Comparison of ENCODE assay signal across 8 cellular contexts in the genomic region with DNA sequence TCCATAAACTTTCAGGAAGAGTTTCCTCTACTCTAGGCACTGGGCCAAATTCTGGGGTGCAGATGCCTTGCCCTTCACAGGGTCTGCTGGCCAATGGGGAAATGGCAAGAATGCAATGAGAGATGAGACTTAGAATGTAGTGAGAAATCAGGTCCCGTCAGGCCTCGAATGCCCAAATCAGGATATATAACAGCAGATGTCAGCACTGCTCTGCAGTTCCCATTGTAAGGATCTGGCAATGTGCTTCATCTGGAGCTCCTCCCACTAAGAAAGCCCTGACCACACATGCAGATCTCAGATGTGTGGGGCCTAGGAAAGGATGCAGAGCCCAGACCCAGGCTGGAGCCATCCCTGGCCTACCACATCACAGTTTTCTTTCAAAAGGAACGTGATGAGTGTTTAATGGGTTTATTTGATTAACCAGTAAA. TPM values are rescaled to one million over a fixed set of nuclear protein-coding genes. Genes with fewer than 3 reads are reported as not detected.
DNase-seq lines count a peak whose midpoint lies in the region; ATAC-seq and TF ChIP-seq lines count a peak whose summit lies in the region.

No MANE protein-coding gene starts in this region.

- peak; percentile 59 for ATAC-seq in omental fat pad (ENCODE audit: low FRiP score)
- no peak for ATAC-seq in GM21619 (IDR thresholded peaks at IDR 0.05; ENCODE audit: unreplicated experiment)
- ATAC-seq in HG03159 (IDR thresholded peaks at IDR 0.05; ENCODE audit: unreplicated experiment), result no peak

- H3K4me1 ChIP-seq in effector memory CD4-positive, alpha-beta T cell (ENCODE audit: control insufficient read depth, insufficient read depth, low read length, poor library complexity, severe bottlenecking), result peaks cover 2% of the 10 kb centered on the region

- CTCF ChIA-PET in RWPE1 (lab: Yijun Ruan, JAX), result interaction anchor here (1.2 to 1.4 kb wide), 2 partner anchors 30 to 208 kb away, joined by 3 to 6 read pairs; no protein-coding TSS in a partner anchor

- H3K4me3 ChIP-seq in effector memory CD4-positive, alpha-beta T cell (ENCODE audit: insufficient read depth, low read depth, low read length, poor library complexity, severe bottlenecking), result no peak overlapping the region

- no peaks in the 10 kb centered on the region for H3K9me3 ChIP-seq in effector memory CD4-positive, alpha-beta T cell (ENCODE audit: control insufficient read depth, low read length)

- TF ChIP-seq CTCF in RWPE1 (conservative IDR thresholded peaks at IDR 0.05; ENCODE audit: low read depth) (no peak; the same call in 1 of the 2 replicates), omental fat pad (IDR thresholded peaks at IDR 0.05) (no peak)

- no peaks in the 10 kb centered on the region for H3K27me3 ChIP-seq in effector memory CD4-positive, alpha-beta T cell (replicated peaks; ENCODE audit: control insufficient read depth, insufficient read depth, low read length, poor library complexity, severe bottlenecking)

- peak; percentile 77 for DNase-seq in Daoy (ENCODE audit: low read depth)
- DNase-seq in RWPE1 (ENCODE audit: low spot score), result peak; percentile 60
- peak; percentile 97 for DNase-seq in fibroblast of peridontal ligament (ENCODE audit: extremely low read depth)
- no peak for DNase-seq in omental fat pad (ENCODE audit: low spot score)
- DNase-seq in activated CD4-positive, CD25-positive, alpha-beta regulatory T cell treated with anti-CD3 and anti-CD28 coated beads, Interleukin-2, amount 50 U/mL, for 72 hours, result no peak
- DNase-seq in effector memory CD4-positive, alpha-beta T cell, result no peak

- no peak overlapping the region for H3K27ac ChIP-seq in RWPE1
- no peak overlapping the region for H3K27ac ChIP-seq in effector memory CD4-positive, alpha-beta T cell (ENCODE audit: insufficient read depth, low read length, poor library complexity, severe bottlenecking)

- POLR2A ChIA-PET in RWPE1 (lab: Yijun Ruan, JAX; ENCODE audit: low non-redundant PET), result no interaction called here

- no peaks in the 10 kb centered on the region for H3K36me3 ChIP-seq in effector memory CD4-positive, alpha-beta T cell (ENCODE audit: control insufficient read depth, insufficient read depth, low read length)

RNA-seq across cellular contexts. Expression of a gene that starts 13.9 kb away (rescaled TPM):
- total RNA-seq in Daoy (2014; rRNA removed; shearing (Covaris generic)), result 0.45 and 0.69 TPM in 2 replicates
- 10 to 100 TPM in 3 of 4 donors, 1 to 10 TPM in 1; 9.6 to 20.5 (median 15.9) TPM for total RNA-seq in omental fat pad

RNA-seq across cellular contexts. Expression of a gene that starts 16.0 kb away (rescaled TPM):
- 143 and 147 TPM in 2 replicates for total RNA-seq in Daoy (2014; rRNA removed; shearing (Covaris generic))
- total RNA-seq in omental fat pad, result 100 to 1,000 TPM; 217 to 549 (median 381) TPM

Comparison
In these comparisons a context has a peak if more than half of its experiments do, and no peak if none do; other contexts are left out.
1. DNase-seq: peak in Daoy (single experiment), RWPE1 (single experiment) and fibroblast of peridontal ligament (single experiment); none in omental fat pad (single experiment), activated CD4-positive, CD25-positive, alpha-beta regulatory T cell treated with anti-CD3 and anti-CD28 coated beads, Interleukin-2, amount 50 U/mL, for 72 hours (single experiment) and effector memory CD4-positive, alpha-beta T cell (0 of 3).